In the genomic region with DNA sequence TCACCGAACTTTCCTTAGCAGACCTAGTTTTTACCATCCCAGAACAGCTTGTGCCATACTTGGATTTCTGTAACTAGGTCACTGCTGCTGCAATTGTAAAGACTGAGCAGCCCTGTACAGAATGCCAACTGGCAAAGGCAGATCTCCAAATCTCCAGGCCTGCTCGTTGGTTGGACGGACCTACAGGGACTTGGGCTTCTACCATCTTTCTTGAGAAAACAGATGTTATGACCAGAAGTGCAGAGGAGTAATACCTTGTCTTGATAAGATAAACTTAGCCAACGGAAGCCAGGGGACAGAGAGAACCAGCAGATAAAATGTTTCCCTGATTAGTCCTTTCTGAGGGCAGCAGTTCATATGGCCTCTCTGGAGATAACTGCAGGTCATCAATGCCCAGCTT, we compare ENCODE assay signal across 1 cellular context.
TF ChIP-seq lines count a peak whose summit lies in the region.

No MANE protein-coding gene starts in this region.

TF ChIP-seq in K562, 482 proteins besides CTCF, POLR2A, EP300 and RAD21 (continued from another document and continues in another):
- TF ChIP-seq, protein P1, sequence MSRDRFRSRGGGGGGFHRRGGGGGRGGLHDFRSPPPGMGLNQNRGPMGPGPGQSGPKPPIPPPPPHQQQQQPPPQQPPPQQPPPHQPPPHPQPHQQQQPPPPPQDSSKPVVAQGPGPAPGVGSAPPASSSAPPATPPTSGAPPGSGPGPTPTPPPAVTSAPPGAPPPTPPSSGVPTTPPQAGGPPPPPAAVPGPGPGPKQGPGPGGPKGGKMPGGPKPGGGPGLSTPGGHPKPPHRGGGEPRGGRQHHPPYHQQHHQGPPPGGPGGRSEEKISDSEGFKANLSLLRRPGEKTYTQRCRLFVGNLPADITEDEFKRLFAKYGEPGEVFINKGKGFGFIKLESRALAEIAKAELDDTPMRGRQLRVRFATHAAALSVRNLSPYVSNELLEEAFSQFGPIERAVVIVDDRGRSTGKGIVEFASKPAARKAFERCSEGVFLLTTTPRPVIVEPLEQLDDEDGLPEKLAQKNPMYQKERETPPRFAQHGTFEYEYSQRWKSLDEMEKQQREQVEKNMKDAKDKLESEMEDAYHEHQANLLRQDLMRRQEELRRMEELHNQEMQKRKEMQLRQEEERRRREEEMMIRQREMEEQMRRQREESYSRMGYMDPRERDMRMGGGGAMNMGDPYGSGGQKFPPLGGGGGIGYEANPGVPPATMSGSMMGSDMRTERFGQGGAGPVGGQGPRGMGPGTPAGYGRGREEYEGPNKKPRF (IDR thresholded peaks at IDR 0.05; ENCODE audit: low read depth, low read length) = no peak
- TF ChIP-seq ELF2 (CRISPR knock-in tag; IDR thresholded peaks at IDR 0.05) = no peak
- TF ChIP-seq E2F8 (IDR thresholded peaks at IDR 0.05; ENCODE audit: low read depth, partially characterized antibody) = no peak
- TF ChIP-seq MTA2 (IDR thresholded peaks at IDR 0.05; ENCODE audit: low read depth) = peak; percentile 54
- no peak for TF ChIP-seq TBP (optimal IDR thresholded peaks at IDR 0.05; ENCODE audit: low read depth, low read length)
- TF ChIP-seq ZFP30 (CRISPR knock-in tag; IDR thresholded peaks at IDR 0.05; ENCODE audit: borderline replicate concordance) = no peak
- TF ChIP-seq, protein P2, sequence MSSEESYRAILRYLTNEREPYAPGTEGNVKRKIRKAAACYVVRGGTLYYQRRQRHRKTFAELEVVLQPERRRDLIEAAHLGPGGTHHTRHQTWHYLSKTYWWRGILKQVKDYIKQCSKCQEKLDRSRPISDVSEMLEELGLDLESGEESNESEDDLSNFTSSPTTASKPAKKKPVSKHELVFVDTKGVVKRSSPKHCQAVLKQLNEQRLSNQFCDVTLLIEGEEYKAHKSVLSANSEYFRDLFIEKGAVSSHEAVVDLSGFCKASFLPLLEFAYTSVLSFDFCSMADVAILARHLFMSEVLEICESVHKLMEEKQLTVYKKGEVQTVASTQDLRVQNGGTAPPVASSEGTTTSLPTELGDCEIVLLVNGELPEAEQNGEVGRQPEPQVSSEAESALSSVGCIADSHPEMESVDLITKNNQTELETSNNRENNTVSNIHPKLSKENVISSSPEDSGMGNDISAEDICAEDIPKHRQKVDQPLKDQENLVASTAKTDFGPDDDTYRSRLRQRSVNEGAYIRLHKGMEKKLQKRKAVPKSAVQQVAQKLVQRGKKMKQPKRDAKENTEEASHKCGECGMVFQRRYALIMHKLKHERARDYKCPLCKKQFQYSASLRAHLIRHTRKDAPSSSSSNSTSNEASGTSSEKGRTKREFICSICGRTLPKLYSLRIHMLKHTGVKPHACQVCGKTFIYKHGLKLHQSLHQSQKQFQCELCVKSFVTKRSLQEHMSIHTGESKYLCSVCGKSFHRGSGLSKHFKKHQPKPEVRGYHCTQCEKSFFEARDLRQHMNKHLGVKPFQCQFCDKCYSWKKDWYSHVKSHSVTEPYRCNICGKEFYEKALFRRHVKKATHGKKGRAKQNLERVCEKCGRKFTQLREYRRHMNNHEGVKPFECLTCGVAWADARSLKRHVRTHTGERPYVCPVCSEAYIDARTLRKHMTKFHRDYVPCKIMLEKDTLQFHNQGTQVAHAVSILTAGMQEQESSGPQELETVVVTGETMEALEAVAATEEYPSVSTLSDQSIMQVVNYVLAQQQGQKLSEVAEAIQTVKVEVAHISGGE (CRISPR knock-in tag; IDR thresholded peaks at IDR 0.05) = no peak
- TF ChIP-seq KLF10 (CRISPR knock-in tag; IDR thresholded peaks at IDR 0.05) = no peak
- no peak for TF ChIP-seq BHLHE40 (IDR thresholded peaks at IDR 0.05; ENCODE audit: low read length)
- TF ChIP-seq ERF (CRISPR knock-in tag; IDR thresholded peaks at IDR 0.05) = no peak
- 0 out of 2 replicates have a peak, but pooled peaks have one; percentile 18 for TF ChIP-seq SOX6 (IDR thresholded peaks at IDR 0.05)
- peak; percentile 75 for TF ChIP-seq TCF3 (CRISPR knock-in tag; IDR thresholded peaks at IDR 0.05)
- no peak for TF ChIP-seq SIX5 (IDR thresholded peaks at IDR 0.05; ENCODE audit: borderline replicate concordance in 1 of 2, insufficient read depth in 1 of 2, low read depth in 1 of 2, low read length in 2 of 2)
- peak; percentile 83 for TF ChIP-seq NCOR1 (IDR thresholded peaks at IDR 0.05)
- no peak for TF ChIP-seq GABPB2 (CRISPR knock-in tag; conservative IDR thresholded peaks at IDR 0.05)
- no peak for TF ChIP-seq FOXP4 (CRISPR knock-in tag; IDR thresholded peaks at IDR 0.05; ENCODE audit: borderline replicate concordance)
- TF ChIP-seq HMGN3 (IDR thresholded peaks at IDR 0.05; ENCODE audit: borderline replicate concordance, extremely low read depth, insufficient read length, low read depth, low read length) = no peak
- TF ChIP-seq EGR1 (conservative IDR thresholded peaks at IDR 0.05) = no peak
- TF ChIP-seq RBM25 (IDR thresholded peaks at IDR 0.05; ENCODE audit: low read depth, low read length, severe bottlenecking) = no peak
- no peak for TF ChIP-seq RHOXF2B (CRISPR knock-in tag; conservative IDR thresholded peaks at IDR 0.05)
- TF ChIP-seq IFI16 (CRISPR knock-in tag; IDR thresholded peaks at IDR 0.05) = no peak
- no peak for TF ChIP-seq NCOA2 (IDR thresholded peaks at IDR 0.05; ENCODE audit: partially characterized antibody in 2 of 2)
- TF ChIP-seq RB1 (IDR thresholded peaks at IDR 0.05; ENCODE audit: low read depth) = no peak
- TF ChIP-seq CBX5 (IDR thresholded peaks at IDR 0.05; ENCODE audit: borderline replicate concordance, low read depth) = no peak
- no peak for TF ChIP-seq NR0B1 (IDR thresholded peaks at IDR 0.05; ENCODE audit: partially characterized antibody)
- no peak for TF ChIP-seq TAF15 (IDR thresholded peaks at IDR 0.05; ENCODE audit: low read depth, low read length)
- no peak for TF ChIP-seq ZNF586 (CRISPR knock-in tag; conservative IDR thresholded peaks at IDR 0.05)
- TF ChIP-seq NCOA4 (IDR thresholded peaks at IDR 0.05; ENCODE audit: partially characterized antibody) = no peak
- TF ChIP-seq ETS2 (tag; IDR thresholded peaks at IDR 0.05; ENCODE audit: borderline replicate concordance, poor library complexity, severe bottlenecking) = no peak
- TF ChIP-seq PML (IDR thresholded peaks at IDR 0.05; ENCODE audit: low read length) = peak; percentile 68
- TF ChIP-seq ZNF133 (CRISPR knock-in tag; IDR thresholded peaks at IDR 0.05) = no peak
- TF ChIP-seq, protein P3, sequence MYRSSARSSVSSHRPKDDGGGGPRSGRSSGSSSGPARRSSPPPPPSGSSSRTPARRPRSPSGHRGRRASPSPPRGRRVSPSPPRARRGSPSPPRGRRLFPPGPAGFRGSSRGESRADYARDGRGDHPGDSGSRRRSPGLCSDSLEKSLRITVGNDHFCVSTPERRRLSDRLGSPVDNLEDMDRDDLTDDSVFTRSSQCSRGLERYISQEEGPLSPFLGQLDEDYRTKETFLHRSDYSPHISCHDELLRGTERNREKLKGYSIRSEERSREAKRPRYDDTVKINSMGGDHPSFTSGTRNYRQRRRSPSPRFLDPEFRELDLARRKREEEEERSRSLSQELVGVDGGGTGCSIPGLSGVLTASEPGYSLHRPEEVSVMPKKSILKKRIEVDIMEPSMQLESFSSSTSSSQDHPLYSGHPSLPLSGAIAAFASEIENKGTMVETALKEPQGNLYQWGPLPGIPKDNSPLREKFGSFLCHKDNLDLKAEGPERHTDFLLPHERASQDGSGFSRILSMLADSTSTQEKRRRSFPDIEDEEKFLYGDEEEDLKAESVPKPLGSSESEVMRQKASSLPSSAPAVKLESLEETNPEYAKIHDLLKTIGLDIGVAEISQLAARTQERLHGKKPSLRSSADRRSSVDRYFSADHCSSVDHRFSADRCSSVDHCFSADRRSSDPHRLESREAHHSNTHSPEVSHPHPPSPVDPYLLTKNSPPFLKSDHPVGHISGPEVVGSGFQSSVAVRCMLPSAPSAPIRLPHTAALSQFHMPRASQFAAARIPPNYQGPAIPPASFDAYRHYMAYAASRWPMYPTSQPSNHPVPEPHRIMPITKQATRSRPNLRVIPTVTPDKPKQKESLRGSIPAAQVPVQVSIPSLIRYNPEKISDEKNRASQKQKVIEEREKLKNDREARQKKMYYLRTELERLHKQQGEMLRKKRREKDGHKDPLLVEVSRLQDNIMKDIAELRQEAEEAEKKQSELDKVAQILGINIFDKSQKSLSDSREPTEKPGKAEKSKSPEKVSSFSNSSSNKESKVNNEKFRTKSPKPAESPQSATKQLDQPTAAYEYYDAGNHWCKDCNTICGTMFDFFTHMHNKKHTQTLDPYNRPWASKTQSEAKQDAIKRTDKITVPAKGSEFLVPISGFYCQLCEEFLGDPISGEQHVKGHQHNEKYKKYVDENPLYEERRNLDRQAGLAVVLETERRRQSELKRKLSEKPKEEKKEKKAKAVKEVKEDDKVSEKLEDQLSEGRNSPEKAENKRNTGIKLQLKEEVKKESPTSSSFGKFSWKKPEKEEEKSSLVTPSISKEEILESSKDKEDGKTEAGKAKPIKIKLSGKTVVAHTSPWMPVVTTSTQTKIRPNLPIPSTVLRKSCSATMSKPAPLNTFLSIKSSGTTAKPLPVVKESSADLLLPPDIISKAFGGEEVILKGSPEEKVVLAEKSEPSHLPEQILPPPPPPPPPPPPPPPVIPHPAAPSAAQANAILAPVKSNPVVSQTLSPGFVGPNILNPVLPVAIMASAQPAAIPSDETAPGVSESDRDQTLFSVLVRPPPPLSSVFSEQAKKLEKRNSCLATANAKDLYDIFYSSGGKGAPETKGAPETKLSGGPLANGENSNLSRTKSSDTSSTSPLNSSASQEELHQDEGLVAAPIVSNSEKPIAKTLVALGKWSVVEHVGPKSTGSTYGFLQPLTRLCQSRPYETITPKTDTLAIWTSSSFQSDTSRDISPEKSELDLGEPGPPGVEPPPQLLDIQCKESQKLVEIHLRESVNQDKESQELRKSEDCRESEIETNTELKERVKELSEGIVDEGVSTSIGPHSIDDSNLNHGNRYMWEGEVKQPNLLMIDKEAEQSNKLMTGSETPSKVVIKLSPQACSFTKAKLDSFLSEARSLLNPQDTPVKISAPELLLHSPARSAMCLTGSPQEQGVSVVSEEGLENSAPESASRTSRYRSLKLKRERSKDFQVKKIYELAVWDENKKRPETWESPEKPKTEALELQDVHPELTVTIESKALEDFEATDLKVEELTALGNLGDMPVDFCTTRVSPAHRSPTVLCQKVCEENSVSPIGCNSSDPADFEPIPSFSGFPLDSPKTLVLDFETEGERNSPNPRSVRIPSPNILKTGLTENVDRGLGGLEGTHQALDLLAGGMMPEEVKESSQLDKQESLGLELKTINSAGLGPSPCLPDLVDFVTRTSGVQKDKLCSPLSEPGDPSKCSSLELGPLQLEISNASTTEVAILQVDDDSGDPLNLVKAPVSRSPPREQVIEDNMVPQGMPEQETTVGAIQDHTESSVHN (IDR thresholded peaks at IDR 0.05; ENCODE audit: borderline replicate concordance in 1 of 2, low read depth in 1 of 2) = no peak
- no peak for TF ChIP-seq ZNF384 (IDR thresholded peaks at IDR 0.05; ENCODE audit: low read depth, low read length)
- no peak for TF ChIP-seq SREBF1 (IDR thresholded peaks at IDR 0.05; ENCODE audit: borderline replicate concordance, low read depth, low read length)
- TF ChIP-seq POU5F1 (IDR thresholded peaks at IDR 0.05; ENCODE audit: borderline replicate concordance, low read depth, low read length, partially characterized antibody) = no peak
- peak; percentile 21; the same call in 1 of the 2 replicates for TF ChIP-seq KLF6 (CRISPR knock-in tag; IDR thresholded peaks at IDR 0.05; ENCODE audit: borderline replicate concordance)
- TF ChIP-seq HDGF (IDR thresholded peaks at IDR 0.05) = no peak
- peak; percentile 57; the same call in 1 of the 2 replicates for TF ChIP-seq SMAD4 (CRISPR knock-in tag; conservative IDR thresholded peaks at IDR 0.05)
